In the genomic region with DNA sequence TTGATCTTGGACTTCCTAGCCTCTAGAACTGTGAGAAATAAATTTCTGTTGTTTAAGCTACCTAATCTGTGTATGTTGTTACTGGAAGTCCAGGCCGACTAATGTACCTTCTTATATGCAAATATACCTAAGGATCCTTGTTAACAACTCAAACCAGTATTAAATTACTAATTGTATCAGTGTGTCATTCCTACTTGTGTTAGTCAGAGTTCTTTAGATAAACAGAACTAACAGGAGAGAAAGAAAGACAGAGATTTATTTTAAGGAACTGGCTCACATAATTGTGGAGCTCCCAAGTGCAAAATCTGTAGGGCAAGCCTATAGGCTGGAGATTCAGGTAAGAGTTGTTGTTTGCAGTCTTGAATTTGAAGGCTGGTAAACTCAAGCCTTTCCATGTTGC, we compare ENCODE assay signal across 25 cellular contexts.
DNase-seq lines count a peak whose midpoint lies in the region; FAIRE-seq and TF ChIP-seq lines count a peak whose summit lies in the region.
"Had no signal": no experiment of that assay in that cellular context is flagged by ENCODE, and none has a peak within 500 bp of the region (broad histone marks: within the 10 kb centered on the region; RNA-seq: fewer than 3 reads in every experiment).

No MANE protein-coding gene starts in this region.

- DNase-seq in adipocyte (ENCODE audit: low read depth) (peak; percentile 24), bronchial epithelial cell (ENCODE audit: low read depth) (peak; percentile 77), iris pigment epithelial cell (ENCODE audit: low read depth) (peak; percentile 28), NCI-H2196 (lab: John Stamatoyannopoulos, UW; ENCODE audit: unreplicated experiment) (no peak), NCI-H446 treated with DMSO at 0.1 percent for 48 hours (lab: John Stamatoyannopoulos, UW) (no peak), spleen (no peak)
- DNase-seq: ACHN; Caco-2; CD4-positive, alpha-beta memory T cell; DMS 273 treated with DMSO at 0.1 percent for 48 hours; DMS79 treated with DMSO at 0.1 percent for 48 hours; H9; HFFc6; MM.1S; NCI-H1048; NCI-H1417 treated with DMSO at 0.1 percent for 48 hours; NCI-H187; NCI-H2227 treated with DMSO at 0.1 percent for 48 hours; NCI-H510A treated with DMSO at 0.1 percent for 48 hours; NCI-H774; NK-92 treated with Interleukin-12 subunit alpha and Interleukin-12 subunit beta, amount 100 ng/mL, for 24 hours; SJCRH30 had no signal

- TF ChIP-seq CTCF in bronchial epithelial cell (IDR thresholded peaks at IDR 0.05; ENCODE audit: insufficient read depth, low read length, severe bottlenecking) (no peak), spleen (IDR thresholded peaks at IDR 0.05 in 8 of 11, conservative IDR thresholded peaks at IDR 0.05 in 3 of 11) (no peak)

- H3K9me3 ChIP-seq in adipocyte (ENCODE audit: control insufficient read depth, low read length) (peaks cover 4% of the 10 kb centered on the region), skeletal muscle satellite cell (replicated peaks; ENCODE audit: low read length) (no peaks in the 10 kb centered on the region), spleen (peaks cover 0 to 27% (median 22%) of the 10 kb centered on the region in 8 donors)
- H3K9me3 ChIP-seq: BLaER1, SJCRH30 had no signal

- intact Hi-C loops in spleen (cut with DNase I; ENCODE audit: low total_unique reads), result no loop called here

- no peak overlapping the region for H3K27ac ChIP-seq in spleen
- H3K27ac ChIP-seq: BLaER1, SJCRH30 had no signal

- no peak for FAIRE-seq in bronchial epithelial cell (lab: Jason Lieb, UNC)
- FAIRE-seq: GM12878 had no signal

- H3K4me3 ChIP-seq in adipocyte (ENCODE audit: low read length) (no peak overlapping the region), bronchial epithelial cell (ENCODE audit: low read depth, low read length) (no peak overlapping the region), skeletal muscle satellite cell (ENCODE audit: low read length) (no peak overlapping the region), spleen (no peak overlapping the region)
- H3K4me3 ChIP-seq: BLaER1, GM12878, SJCRH30 had no signal

- peak overlapping the region; percentile 46 for H3K4me2 ChIP-seq in skeletal muscle satellite cell (ENCODE audit: low read length)
- H3K4me2 ChIP-seq: BLaER1 had no signal

- WGBS in spleen, 5 donors, result 75 to 95% (median 82%) methylated on average over 1 of the region's 1 CpG

- H3K9ac ChIP-seq in adipocyte (ENCODE audit: low read length) (no peak overlapping the region), skeletal muscle satellite cell (ENCODE audit: low read depth, low read length) (no peak overlapping the region)
- H3K9ac ChIP-seq: BLaER1 had no signal

- no peak for TF ChIP-seq POLR2A in spleen (IDR thresholded peaks at IDR 0.05)

- H3K27me3 ChIP-seq in adipocyte (replicated peaks; ENCODE audit: control insufficient read depth, insufficient read depth, low read length) (no peaks in the 10 kb centered on the region), bronchial epithelial cell (ENCODE audit: control insufficient read depth, insufficient read depth, low read length) (no peaks in the 10 kb centered on the region), skeletal muscle satellite cell (ENCODE audit: control insufficient read depth, insufficient read depth, low read length) (no peaks in the 10 kb centered on the region), spleen (replicated peaks in 1 of 7) (no peaks in the 10 kb centered on the region)
- H3K27me3 ChIP-seq: BLaER1, SJCRH30 had no signal

- H3K36me3 ChIP-seq in adipocyte (ENCODE audit: control insufficient read depth, insufficient read depth, low read length, severe bottlenecking), result no peaks in the 10 kb centered on the region
- no peaks in the 10 kb centered on the region for H3K36me3 ChIP-seq in bronchial epithelial cell (ENCODE audit: control insufficient read depth, insufficient read depth, low read length)
- H3K36me3 ChIP-seq in skeletal muscle satellite cell (ENCODE audit: insufficient read depth, low read length), result no peaks in the 10 kb centered on the region
- no peaks in the 10 kb centered on the region for H3K36me3 ChIP-seq in spleen
- H3K36me3 ChIP-seq: BLaER1, SJCRH30 had no signal

- H3K4me1 ChIP-seq in adipocyte (ENCODE audit: control insufficient read depth, insufficient read depth, low read length) (no peaks in the 10 kb centered on the region), skeletal muscle satellite cell (ENCODE audit: control insufficient read depth, insufficient read depth, low read length) (peaks cover 14% of the 10 kb centered on the region), spleen (no peaks in the 10 kb centered on the region)
- H3K4me1 ChIP-seq: BLaER1, Caco-2, SJCRH30 had no signal

Comparison
In these comparisons a context has a peak if more than half of its experiments do, and no peak if none do; other contexts are left out.
1. DNase-seq: peak in adipocyte (single experiment), bronchial epithelial cell (single experiment) and iris pigment epithelial cell (single experiment); none in NCI-H2196 (single experiment), NCI-H446 treated with DMSO at 0.1 percent for 48 hours (single experiment) and spleen (single experiment).